Comparison of ENCODE assay signal across 22 cellular contexts in the genomic region with DNA sequence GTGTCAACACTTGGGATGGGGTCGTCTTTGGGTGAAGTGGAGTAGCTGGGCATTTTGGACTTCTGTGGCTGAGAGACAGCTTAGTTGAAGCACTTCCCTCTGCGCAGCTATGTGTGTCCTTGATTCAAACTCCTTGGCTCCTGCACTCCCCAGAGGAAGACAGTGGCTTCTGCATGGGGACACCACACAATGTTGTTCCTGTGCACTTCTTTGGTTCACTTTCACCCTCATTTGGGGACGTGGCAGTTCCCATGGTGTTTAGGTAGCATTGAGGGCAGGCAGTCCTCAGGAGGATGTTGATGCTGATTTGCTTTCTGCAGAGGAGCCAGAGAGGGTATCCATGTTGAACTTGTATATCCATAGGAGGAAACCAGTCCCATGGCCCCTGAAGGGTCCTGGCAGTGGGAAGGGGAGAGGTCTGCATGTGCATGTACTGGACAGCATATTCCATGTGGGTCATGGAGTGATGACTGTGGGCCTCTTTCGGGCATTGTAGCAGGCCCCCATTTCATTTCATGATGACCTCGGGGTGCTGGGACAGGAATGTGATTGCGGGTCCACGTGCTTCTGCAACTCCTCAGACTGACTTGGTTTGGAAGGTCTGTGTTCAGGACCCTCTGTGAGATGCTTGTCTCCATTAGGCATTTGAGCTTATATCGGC.
"Had no signal": no experiment of that assay in that cellular context is flagged by ENCODE, and none has a peak within 500 bp of the region (broad histone marks: within the 10 kb centered on the region; RNA-seq: fewer than 3 reads in every experiment).

No MANE protein-coding gene starts in this region.

- H3K9ac ChIP-seq: neural progenitor cell had no signal

- H3K4me2 ChIP-seq: neural progenitor cell had no signal

- H3K27me3 Mint-ChIP-seq: activated naive CD4-positive, alpha-beta T cell treated with anti-CD3 and anti-CD28 coated beads, Interleukin-2, amount 10 ng/mL, durations not matched to agents 7 days and 5 days; effector memory CD8-positive, alpha-beta T cell; memory B cell; naive thymus-derived CD4-positive, alpha-beta T cell; progenitor cell of endocrine pancreas had no signal

- H3K4me1 ChIP-seq: gastroesophageal sphincter, neural progenitor cell, upper lobe of left lung had no signal

- H3K4me1 Mint-ChIP-seq: activated naive CD4-positive, alpha-beta T cell treated with anti-CD3 and anti-CD28 coated beads, Interleukin-2, amount 10 ng/mL, durations not matched to agents 7 days and 5 days; memory B cell; naive thymus-derived CD4-positive, alpha-beta T cell; neural progenitor cell; WTC11 had no signal

- ATAC-seq: activated T-cell treated with anti-CD3 and anti-CD28 coated beads, Interleukin-2, amount 50 U/mL, for 72 hours; effector memory CD8-positive, alpha-beta T cell; gastroesophageal sphincter; mucosa of descending colon; naive thymus-derived CD4-positive, alpha-beta T cell; WTC11 had no signal

- DNase-seq: activated effector memory CD4-positive, alpha-beta T cell treated with anti-CD3 and anti-CD28 coated beads, Interleukin-2, amount 50 U/mL, for 16 hours; activated naive CD4-positive, alpha-beta T cell treated with anti-CD3 and anti-CD28 coated beads, Interleukin-2, amount 10 ng/mL, durations not matched to agents 7 days and 5 days; activated T-cell treated with anti-CD3 and anti-CD28 coated beads, Interleukin-2, amount 50 U/mL, for 72 hours; amygdala; dermis blood vessel endothelial cell; effector memory CD8-positive, alpha-beta T cell; hypothalamus; mucosa of descending colon; naive thymus-derived CD4-positive, alpha-beta T cell; stimulated activated CD4-positive, alpha-beta T cell treated with anti-CD3 and anti-CD28 coated beads, Interleukin-15, amount 100 ng/mL, for 24 hours; stimulated activated CD4-positive, alpha-beta T cell treated with anti-CD3 and anti-CD28 coated beads, Interleukin-2, amount 100 ng/mL, for 48 hours; stimulated activated naive CD4-positive, alpha-beta T cell; T1000; upper lobe of left lung had no signal

- H3K4me3 Mint-ChIP-seq: activated naive CD4-positive, alpha-beta T cell treated with anti-CD3 and anti-CD28 coated beads, Interleukin-2, amount 10 ng/mL, durations not matched to agents 7 days and 5 days; activated T-cell treated with anti-CD3 and anti-CD28 coated beads, Interleukin-2, amount 50 U/mL, for 72 hours; effector memory CD8-positive, alpha-beta T cell; memory B cell; neural progenitor cell; T-helper 1 cell treated with Interleukin-12 subunit alpha and Interleukin-12 subunit beta and Interleukin-4 antibody, amounts not matched to agents 30 μg/mL and 1 μg/mL, for 36 hours; WTC11 had no signal

- H3K27me3 ChIP-seq: gastroesophageal sphincter, neural progenitor cell, upper lobe of left lung had no signal

- H2AFZ ChIP-seq: neural progenitor cell had no signal

- H3K27ac ChIP-seq: gastroesophageal sphincter, neural progenitor cell, skin epidermis, thoracic aorta, upper lobe of left lung had no signal

- H3K4me3 ChIP-seq: gastroesophageal sphincter, mucosa of descending colon, neural progenitor cell, skin epidermis, thoracic aorta, upper lobe of left lung had no signal

- H3K27ac Mint-ChIP-seq: activated naive CD4-positive, alpha-beta T cell treated with anti-CD3 and anti-CD28 coated beads, Interleukin-2, amount 10 ng/mL, durations not matched to agents 7 days and 5 days; activated T-cell treated with anti-CD3 and anti-CD28 coated beads, Interleukin-2, amount 50 U/mL, for 72 hours; effector memory CD8-positive, alpha-beta T cell; memory B cell; naive thymus-derived CD4-positive, alpha-beta T cell; neural progenitor cell; progenitor cell of endocrine pancreas; T-helper 1 cell treated with Interleukin-12 subunit alpha and Interleukin-12 subunit beta and Interleukin-4 antibody, amounts not matched to agents 30 μg/mL and 1 μg/mL, for 36 hours; WTC11 had no signal
